In genomic region chr1:229088711-229089110, GRCh38 we compare ENCODE assay signal across 13 cellular contexts.
DNase-seq lines count a peak whose midpoint lies in the region; TF ChIP-seq lines count a peak whose summit lies in the region.
"Had no signal": no experiment of that assay in that cellular context is flagged by ENCODE, and none has a peak within 500 bp of the region (broad histone marks: within the 10 kb centered on the region; RNA-seq: fewer than 3 reads in every experiment).

No MANE protein-coding gene starts in this region.

- no peaks in the 10 kb centered on the region for H4K20me1 ChIP-seq in OCI-LY7 (ENCODE audit: insufficient read depth, low read length)
- H4K20me1 ChIP-seq: BLaER1 treated with 17β-estradiol and CSF1 and Interleukin-3, amounts not matched to agents 10 nM and 100 nM had no signal

- POLR2A ChIA-PET in OCI-LY7 (lab: Charles Lee) = no interaction called here

- H3K9me3 ChIP-seq in OCI-LY7 (ENCODE audit: low read length) = no peaks in the 10 kb centered on the region

- BruUV-seq in OCI-LY7 (replicated peaks; lab: Mats Ljungman, UMichigan) = no TSS peak

- DNase-seq in activated CD8-positive, alpha-beta memory T cell treated with anti-CD3 and anti-CD28 coated beads, Interleukin-2, amount 50 U/mL, for 48 hours = peak; percentile 26
- DNase-seq in activated CD8-positive, alpha-beta memory T cell treated with anti-CD3 and anti-CD28 coated beads, Interleukin-2, amount 50 U/mL, for 4 hours = no peak
- DNase-seq in NCI-H748 treated with DMSO at 0.1 percent for 48 hours (lab: John Stamatoyannopoulos, UW) = peak; percentile 2
- DNase-seq in neural crest cell (ENCODE audit: low read depth, low spot score) = no peak
- DNase-seq in ureter (ENCODE audit: low spot score) = peak; percentile 37
- DNase-seq in OCI-LY7 (ENCODE audit: low spot score) = no peak
- no peak for DNase-seq in hippocampal formation (lab: John Stamatoyannopoulos, UW)
- no peak for DNase-seq in NCI-H2029 (lab: John Stamatoyannopoulos, UW)
- DNase-seq: ACHN; CD4-positive, CD25-positive, alpha-beta regulatory T cell; GM23248; H7 had no signal

- H3K4me2 ChIP-seq in OCI-LY7 (ENCODE audit: low read length) = no peak overlapping the region
- H3K4me2 ChIP-seq: BLaER1 treated with 17β-estradiol and CSF1 and Interleukin-3, amounts not matched to agents 10 nM and 100 nM had no signal

- H3K9me2 ChIP-seq in OCI-LY7 (ENCODE audit: insufficient read depth, low read length) = no peaks in the 10 kb centered on the region

- no peak overlapping the region for H3K4me3 Mint-ChIP-seq in neural crest cell
- H3K4me3 Mint-ChIP-seq: CD4-positive, CD25-positive, alpha-beta regulatory T cell had no signal

- CTCF ChIA-PET in OCI-LY7 (lab: Charles Lee; ENCODE audit: unreplicated experiment) = no interaction called here

- peaks cover 19% of the 10 kb centered on the region for H3K4me1 Mint-ChIP-seq in neural crest cell

- no peaks in the 10 kb centered on the region for H3K79me2 ChIP-seq in OCI-LY7 (ENCODE audit: insufficient read depth, low read depth, low read length)

- H3K27ac ChIP-seq in OCI-LY7 (ENCODE audit: low read depth, low read length, poor library complexity, severe bottlenecking) = no peak overlapping the region
- H3K27ac ChIP-seq: BLaER1 treated with 17β-estradiol and CSF1 and Interleukin-3, amounts not matched to agents 10 nM and 100 nM; GM23248 had no signal

- H3K4me3 ChIP-seq in OCI-LY7 (ENCODE audit: low read depth, low read length, poor library complexity, severe bottlenecking) = no peak overlapping the region
- H3K4me3 ChIP-seq: BLaER1 treated with 17β-estradiol and CSF1 and Interleukin-3, amounts not matched to agents 10 nM and 100 nM; GM23248 had no signal

- intact Hi-C loops in OCI-LY7 (cut with micrococcal nuclease; ENCODE audit: unreplicated experiment) = no loop called here

- no peaks in the 10 kb centered on the region for H3K36me3 Mint-ChIP-seq in neural crest cell (ENCODE audit: low read depth)
- H3K36me3 Mint-ChIP-seq: CD4-positive, CD25-positive, alpha-beta regulatory T cell had no signal

- peaks cover 3% of the 10 kb centered on the region for H3K9me3 Mint-ChIP-seq in neural crest cell

- no peaks in the 10 kb centered on the region for H3K36me3 ChIP-seq in OCI-LY7 (ENCODE audit: insufficient read depth, low read length)
- H3K36me3 ChIP-seq: BLaER1 treated with 17β-estradiol and CSF1 and Interleukin-3, amounts not matched to agents 10 nM and 100 nM had no signal

- H2AFZ ChIP-seq in OCI-LY7 (ENCODE audit: low read length) = no peak overlapping the region
- H2AFZ ChIP-seq: GM23248 had no signal

- peaks cover 22% of the 10 kb centered on the region for H3K4me1 ChIP-seq in OCI-LY7 (ENCODE audit: insufficient read depth, low read length, poor library complexity, severe bottlenecking)

- peak overlapping the region; percentile 9 for H3K27ac Mint-ChIP-seq in neural crest cell (ENCODE audit: unreplicated experiment)

- TF ChIP-seq CTCF in neural crest cell (conservative IDR thresholded peaks at IDR 0.05) = no peak
- TF ChIP-seq CTCF in OCI-LY7 (conservative IDR thresholded peaks at IDR 0.05; ENCODE audit: low read length) = no peak

- no peaks in the 10 kb centered on the region for H3K27me3 Mint-ChIP-seq in neural crest cell (ENCODE audit: low read depth)

Comparison
In these comparisons a context has a peak if more than half of its experiments do, and no peak if none do; other contexts are left out.
1. DNase-seq: peak in activated CD8-positive, alpha-beta memory T cell treated with anti-CD3 and anti-CD28 coated beads, Interleukin-2, amount 50 U/mL, for 48 hours (single experiment), NCI-H748 treated with DMSO at 0.1 percent for 48 hours (single experiment) and ureter (single experiment); none in activated CD8-positive, alpha-beta memory T cell treated with anti-CD3 and anti-CD28 coated beads, Interleukin-2, amount 50 U/mL, for 4 hours (single experiment), neural crest cell (single experiment), OCI-LY7 (single experiment), hippocampal formation (0 of 2) and NCI-H2029 (single experiment).